ENCODE assay signal across 15 cellular contexts in genomic region chr2:28094794-28095193, GRCh38.
DNase-seq lines count a peak whose midpoint lies in the region; ATAC-seq and TF ChIP-seq lines count a peak whose summit lies in the region.
"Had no signal": no experiment of that assay in that cellular context is flagged by ENCODE, and none has a peak within 500 bp of the region (broad histone marks: within the 10 kb centered on the region; RNA-seq: fewer than 3 reads in every experiment).

No MANE protein-coding gene starts in this region.

- H4K20me1 ChIP-seq in fibroblast of lung (ENCODE audit: control insufficient read depth, extremely low read depth, insufficient read depth, low read length), result no peaks in the 10 kb centered on the region

- no peak overlapping the region for H3K4me2 ChIP-seq in fibroblast of lung (ENCODE audit: extremely low read depth, insufficient read depth, low read length)

- H3K4me1 Mint-ChIP-seq in MCF 10A (ENCODE audit: insufficient read depth, unreplicated experiment), result peaks cover 5% of the 10 kb centered on the region

- peak; percentile 54 for ATAC-seq in mucosa of descending colon
- ATAC-seq: CD8-positive, alpha-beta T cell; HCT116 had no signal

- no peaks in the 10 kb centered on the region for H3K79me2 ChIP-seq in fibroblast of lung (ENCODE audit: control insufficient read depth, insufficient read depth, low read length)

- H3K36me3 ChIP-seq in breast epithelium, result no peaks in the 10 kb centered on the region
- no peaks in the 10 kb centered on the region for H3K36me3 ChIP-seq in fibroblast of lung (ENCODE audit: control insufficient read depth, insufficient read depth, low read length)
- H3K36me3 ChIP-seq in mucosa of descending colon (ENCODE audit: low read depth), result no peaks in the 10 kb centered on the region

- DNase-seq in MCF 10A (ENCODE audit: unreplicated experiment), result no peak
- DNase-seq in breast epithelium (ENCODE audit: low spot score in 2 of 2), result no peak
- DNase-seq in cardiac fibroblast (ENCODE audit: low read depth in 2 of 2), result peak; percentile 10 to 16
- DNase-seq in fibroblast of lung (ENCODE audit: low read depth in 2 of 2), result peak; percentile 17 to 32
- DNase-seq in mucosa of descending colon, result no peak
- DNase-seq in NK-92 (lab: John Stamatoyannopoulos, UW; ENCODE audit: unreplicated experiment), result no peak
- no peak for DNase-seq in lower leg skin (ENCODE audit: low spot score in 2 of 2)
- DNase-seq in superior temporal gyrus (ENCODE audit: extremely low spot score), result no peak
- DNase-seq: CD8-positive, alpha-beta T cell; COR-L47; DMS153; GM23248 had no signal

- CTCF ChIA-PET in MCF 10A (lab: Yijun Ruan, JAX), result interaction anchor here (0.6 kb wide), 1 partner anchor 74 kb away, joined by 4 read pairs; no protein-coding TSS in a partner anchor

- WGBS in lower leg skin, 2 donors, result 74 to 78% methylated on average over 3 of the region's 3 CpGs

- H3K27ac ChIP-seq in breast epithelium (no peak overlapping the region), fibroblast of lung (ENCODE audit: insufficient read depth, low read length) (no peak overlapping the region)
- H3K27ac ChIP-seq: 22Rv1, GM23248 had no signal

- no peak overlapping the region for H3K4me3 Mint-ChIP-seq in MCF 10A (ENCODE audit: unreplicated experiment)
- H3K4me3 Mint-ChIP-seq: CD14-positive monocyte; CD8-positive, alpha-beta T cell had no signal

- H3K36me3 Mint-ChIP-seq in MCF 10A (ENCODE audit: insufficient read depth, unreplicated experiment), result no peaks in the 10 kb centered on the region

- H2AFZ ChIP-seq in fibroblast of lung (ENCODE audit: low read length), result no peak overlapping the region
- H2AFZ ChIP-seq: GM23248 had no signal

- POLR2A ChIA-PET in MCF 10A (lab: Yijun Ruan, JAX), result no interaction called here

- peak overlapping the region; percentile 13 for H3K27ac Mint-ChIP-seq in MCF 10A (ENCODE audit: low read depth, unreplicated experiment)
- H3K27ac Mint-ChIP-seq: CD14-positive monocyte; CD8-positive, alpha-beta T cell had no signal

- H3K9me3 ChIP-seq in breast epithelium, result no peaks in the 10 kb centered on the region
- no peaks in the 10 kb centered on the region for H3K9me3 ChIP-seq in fibroblast of lung (ENCODE audit: control insufficient read depth, insufficient read depth, low read depth, low read length)
- H3K9me3 ChIP-seq in mucosa of descending colon, result no peaks in the 10 kb centered on the region

- no peaks in the 10 kb centered on the region for H3K27me3 Mint-ChIP-seq in MCF 10A (ENCODE audit: insufficient read depth, unreplicated experiment)

- no TSS peak for BruUV-seq in MCF 10A (replicated peaks; lab: Mats Ljungman, UMichigan)

- no peaks in the 10 kb centered on the region for H3K27me3 ChIP-seq in breast epithelium
- H3K27me3 ChIP-seq in fibroblast of lung (ENCODE audit: control insufficient read depth, insufficient read depth, low read length), result no peaks in the 10 kb centered on the region

- no peak for TF ChIP-seq POLR2A in breast epithelium (IDR thresholded peaks at IDR 0.05)
- no peak for TF ChIP-seq POLR2A in lower leg skin (IDR thresholded peaks at IDR 0.05)

- H3K9me3 Mint-ChIP-seq in MCF 10A (ENCODE audit: unreplicated experiment), result no peaks in the 10 kb centered on the region
- H3K9me3 Mint-ChIP-seq: CD8-positive, alpha-beta T cell had no signal

- TF ChIP-seq CTCF in MCF 10A (IDR thresholded peaks at IDR 0.05; ENCODE audit: unreplicated experiment), result no peak
- TF ChIP-seq CTCF in breast epithelium (IDR thresholded peaks at IDR 0.05), result no peak
- TF ChIP-seq CTCF in cardiac fibroblast (IDR thresholded peaks at IDR 0.05; ENCODE audit: low read depth, low read length), result no peak
- no peak for TF ChIP-seq CTCF in fibroblast of lung (conservative IDR thresholded peaks at IDR 0.05 in 1 of 2, IDR thresholded peaks at IDR 0.05 in 1 of 2; ENCODE audit: low read depth in 1 of 2, low read length in 2 of 2)
- TF ChIP-seq CTCF in mucosa of descending colon (IDR thresholded peaks at IDR 0.05), result no peak
- no peak for TF ChIP-seq CTCF in lower leg skin (IDR thresholded peaks at IDR 0.05)

- H3K4me3 ChIP-seq in breast epithelium (no peak overlapping the region), cardiac fibroblast (replicated peaks in 1 of 2; ENCODE audit: low read depth in 2 of 2, low read length in 2 of 2) (no peak overlapping the region), fibroblast of lung (replicated peaks in 1 of 4; ENCODE audit: control extremely low read depth in 1 of 4, insufficient read depth in 1 of 4, low read depth in 3 of 4, low read length in 4 of 4) (no peak overlapping the region), mucosa of descending colon (no peak overlapping the region), lower leg skin (ENCODE audit: low read depth, poor library complexity, severe bottlenecking) (no peak overlapping the region)
- H3K4me3 ChIP-seq: GM23248 had no signal

- H3K9ac ChIP-seq in fibroblast of lung (ENCODE audit: insufficient read depth, low read length), result no peak overlapping the region
- H3K9ac ChIP-seq: GM23248 had no signal

- intact Hi-C loops in MCF 10A (cut with micrococcal nuclease) (no loop called here), breast epithelium (cut with DNase I; ENCODE audit: low total_unique reads) (loop anchor here (5.0 kb wide), 1 partner anchor 772 kb away; the partner anchor contains the start of gene MPV17), mucosa of descending colon (cut with DNase I, micrococcal nuclease) (no loop called here), lower leg skin (cut with DNase I; ENCODE audit: low total_unique reads) (no loop called here)

- H3K4me1 ChIP-seq in breast epithelium, result no peaks in the 10 kb centered on the region
- peaks cover 4% of the 10 kb centered on the region for H3K4me1 ChIP-seq in fibroblast of lung (ENCODE audit: control insufficient read depth, extremely low read depth, insufficient read depth, low read length)
- no peaks in the 10 kb centered on the region for H3K4me1 ChIP-seq in mucosa of descending colon (ENCODE audit: low read depth)

Comparison
In these comparisons a context has a peak if more than half of its experiments do, and no peak if none do; other contexts are left out.
1. DNase-seq: peak in cardiac fibroblast (2 of 2) and fibroblast of lung (2 of 2); none in MCF 10A (single experiment), breast epithelium (0 of 2), mucosa of descending colon (0 of 3), NK-92 (single experiment), lower leg skin (0 of 2) and superior temporal gyrus (single experiment).